Comparison of ENCODE assay signal across 23 cellular contexts in the genomic region with DNA sequence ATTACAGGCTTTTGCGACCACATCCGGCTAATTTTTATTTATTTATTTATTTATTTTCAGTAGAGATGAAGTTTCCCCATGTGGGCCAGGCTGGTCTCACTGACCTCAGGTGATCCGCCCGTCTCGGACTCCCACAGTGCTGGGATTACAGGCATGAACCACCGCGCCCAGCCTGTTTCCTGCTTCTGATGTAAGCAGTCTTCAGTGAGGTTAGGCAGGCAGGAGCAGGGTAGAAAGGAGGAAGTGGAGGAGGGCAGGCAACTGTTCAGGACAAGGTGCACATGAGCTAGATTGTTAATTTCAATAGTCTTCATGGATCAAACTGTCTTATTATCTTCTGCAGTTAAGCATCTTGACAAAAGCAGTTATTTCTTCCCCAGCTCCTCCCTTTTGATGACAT.
"Had no signal": no experiment of that assay in that cellular context is flagged by ENCODE, and none has a peak within 500 bp of the region (broad histone marks: within the 10 kb centered on the region; RNA-seq: fewer than 3 reads in every experiment).

No MANE protein-coding gene starts in this region.

- H3K27ac ChIP-seq: ascending aorta, body of pancreas had no signal

- ATAC-seq: activated CD4-positive, CD25-positive, alpha-beta regulatory T cell treated with anti-CD3 and anti-CD28 coated beads, Interleukin-2, amount 50 U/mL, for 24 hours; activated CD8-positive, alpha-beta T cell treated with anti-CD3 and anti-CD28 coated beads for 36 hours; activated naive CD4-positive, alpha-beta T cell treated with anti-CD3 and anti-CD28 coated beads, Interleukin-2, amount 50 U/mL, for 72 hours; activated naive CD8-positive, alpha-beta T cell treated with anti-CD3 and anti-CD28 coated beads, Interleukin-2, amount 50 U/mL, for 24 hours; body of pancreas; PC-3; T-cell had no signal

- H3K27me3 ChIP-seq: ascending aorta, body of pancreas had no signal

- DNase-seq: activated CD4-positive, alpha-beta T cell treated with anti-CD3 and anti-CD28 coated beads for 4 hours; activated CD8-positive, alpha-beta T cell treated with anti-CD3 and anti-CD28 coated beads for 36 hours; activated effector memory CD4-positive, alpha-beta T cell treated with Interleukin-2 at 50 U/mL for 16 hours; activated naive CD4-positive, alpha-beta T cell treated with Interleukin-2 at 50 U/mL for 16 hours; activated naive CD8-positive, alpha-beta T cell treated with anti-CD3 and anti-CD28 coated beads, Interleukin-2, amount 50 U/mL, for 24 hours; activated T-cell treated with anti-CD3 and anti-CD28 coated beads, Interleukin-2, amount 50 U/mL, for 24 hours; amniotic stem cell; body of pancreas; central memory CD4-positive, alpha-beta T cell; KG1; NCI-H1105 treated with DMSO at 0.1 percent for 48 hours; NCI-H1436 treated with DMSO at 0.1 percent for 48 hours; NCI-H187; NCI-H2081; NCI-H510A treated with DMSO at 0.1 percent for 48 hours; NCI-H69; PC-3; SHP77; T-cell; T-helper 2 cell had no signal

- H3K4me1 ChIP-seq: ascending aorta, body of pancreas had no signal

- H3K4me3 ChIP-seq: ascending aorta, body of pancreas had no signal

- H3K9me3 ChIP-seq: ascending aorta, body of pancreas had no signal

- H3K36me3 ChIP-seq: ascending aorta had no signal
